Comparison of ENCODE assay signal across 1 cellular context in the genomic region with DNA sequence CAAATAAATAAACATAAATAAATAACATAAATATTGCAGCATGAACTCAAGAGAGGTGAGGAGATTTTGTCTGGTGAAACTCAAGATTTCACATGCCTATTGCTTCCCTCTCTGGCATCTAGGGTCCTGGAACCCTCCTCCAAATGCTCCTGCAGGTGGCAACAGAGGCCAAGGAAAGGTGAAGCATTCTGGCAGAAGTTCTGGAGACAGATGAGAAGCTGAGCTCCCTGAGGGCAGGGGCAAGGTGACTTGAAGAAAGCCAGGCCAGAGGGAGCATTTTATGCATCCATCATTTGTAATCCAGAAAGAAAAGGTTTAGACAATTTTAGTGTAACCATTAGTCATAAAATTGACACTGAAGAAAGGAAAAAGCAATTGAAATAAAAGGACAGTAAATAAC.
TF ChIP-seq lines count a peak whose summit lies in the region.

No MANE protein-coding gene starts in this region.

TF ChIP-seq in GM23338, 12 proteins besides CTCF, POLR2A, EP300 and RAD21:
- TF ChIP-seq, protein P1, sequence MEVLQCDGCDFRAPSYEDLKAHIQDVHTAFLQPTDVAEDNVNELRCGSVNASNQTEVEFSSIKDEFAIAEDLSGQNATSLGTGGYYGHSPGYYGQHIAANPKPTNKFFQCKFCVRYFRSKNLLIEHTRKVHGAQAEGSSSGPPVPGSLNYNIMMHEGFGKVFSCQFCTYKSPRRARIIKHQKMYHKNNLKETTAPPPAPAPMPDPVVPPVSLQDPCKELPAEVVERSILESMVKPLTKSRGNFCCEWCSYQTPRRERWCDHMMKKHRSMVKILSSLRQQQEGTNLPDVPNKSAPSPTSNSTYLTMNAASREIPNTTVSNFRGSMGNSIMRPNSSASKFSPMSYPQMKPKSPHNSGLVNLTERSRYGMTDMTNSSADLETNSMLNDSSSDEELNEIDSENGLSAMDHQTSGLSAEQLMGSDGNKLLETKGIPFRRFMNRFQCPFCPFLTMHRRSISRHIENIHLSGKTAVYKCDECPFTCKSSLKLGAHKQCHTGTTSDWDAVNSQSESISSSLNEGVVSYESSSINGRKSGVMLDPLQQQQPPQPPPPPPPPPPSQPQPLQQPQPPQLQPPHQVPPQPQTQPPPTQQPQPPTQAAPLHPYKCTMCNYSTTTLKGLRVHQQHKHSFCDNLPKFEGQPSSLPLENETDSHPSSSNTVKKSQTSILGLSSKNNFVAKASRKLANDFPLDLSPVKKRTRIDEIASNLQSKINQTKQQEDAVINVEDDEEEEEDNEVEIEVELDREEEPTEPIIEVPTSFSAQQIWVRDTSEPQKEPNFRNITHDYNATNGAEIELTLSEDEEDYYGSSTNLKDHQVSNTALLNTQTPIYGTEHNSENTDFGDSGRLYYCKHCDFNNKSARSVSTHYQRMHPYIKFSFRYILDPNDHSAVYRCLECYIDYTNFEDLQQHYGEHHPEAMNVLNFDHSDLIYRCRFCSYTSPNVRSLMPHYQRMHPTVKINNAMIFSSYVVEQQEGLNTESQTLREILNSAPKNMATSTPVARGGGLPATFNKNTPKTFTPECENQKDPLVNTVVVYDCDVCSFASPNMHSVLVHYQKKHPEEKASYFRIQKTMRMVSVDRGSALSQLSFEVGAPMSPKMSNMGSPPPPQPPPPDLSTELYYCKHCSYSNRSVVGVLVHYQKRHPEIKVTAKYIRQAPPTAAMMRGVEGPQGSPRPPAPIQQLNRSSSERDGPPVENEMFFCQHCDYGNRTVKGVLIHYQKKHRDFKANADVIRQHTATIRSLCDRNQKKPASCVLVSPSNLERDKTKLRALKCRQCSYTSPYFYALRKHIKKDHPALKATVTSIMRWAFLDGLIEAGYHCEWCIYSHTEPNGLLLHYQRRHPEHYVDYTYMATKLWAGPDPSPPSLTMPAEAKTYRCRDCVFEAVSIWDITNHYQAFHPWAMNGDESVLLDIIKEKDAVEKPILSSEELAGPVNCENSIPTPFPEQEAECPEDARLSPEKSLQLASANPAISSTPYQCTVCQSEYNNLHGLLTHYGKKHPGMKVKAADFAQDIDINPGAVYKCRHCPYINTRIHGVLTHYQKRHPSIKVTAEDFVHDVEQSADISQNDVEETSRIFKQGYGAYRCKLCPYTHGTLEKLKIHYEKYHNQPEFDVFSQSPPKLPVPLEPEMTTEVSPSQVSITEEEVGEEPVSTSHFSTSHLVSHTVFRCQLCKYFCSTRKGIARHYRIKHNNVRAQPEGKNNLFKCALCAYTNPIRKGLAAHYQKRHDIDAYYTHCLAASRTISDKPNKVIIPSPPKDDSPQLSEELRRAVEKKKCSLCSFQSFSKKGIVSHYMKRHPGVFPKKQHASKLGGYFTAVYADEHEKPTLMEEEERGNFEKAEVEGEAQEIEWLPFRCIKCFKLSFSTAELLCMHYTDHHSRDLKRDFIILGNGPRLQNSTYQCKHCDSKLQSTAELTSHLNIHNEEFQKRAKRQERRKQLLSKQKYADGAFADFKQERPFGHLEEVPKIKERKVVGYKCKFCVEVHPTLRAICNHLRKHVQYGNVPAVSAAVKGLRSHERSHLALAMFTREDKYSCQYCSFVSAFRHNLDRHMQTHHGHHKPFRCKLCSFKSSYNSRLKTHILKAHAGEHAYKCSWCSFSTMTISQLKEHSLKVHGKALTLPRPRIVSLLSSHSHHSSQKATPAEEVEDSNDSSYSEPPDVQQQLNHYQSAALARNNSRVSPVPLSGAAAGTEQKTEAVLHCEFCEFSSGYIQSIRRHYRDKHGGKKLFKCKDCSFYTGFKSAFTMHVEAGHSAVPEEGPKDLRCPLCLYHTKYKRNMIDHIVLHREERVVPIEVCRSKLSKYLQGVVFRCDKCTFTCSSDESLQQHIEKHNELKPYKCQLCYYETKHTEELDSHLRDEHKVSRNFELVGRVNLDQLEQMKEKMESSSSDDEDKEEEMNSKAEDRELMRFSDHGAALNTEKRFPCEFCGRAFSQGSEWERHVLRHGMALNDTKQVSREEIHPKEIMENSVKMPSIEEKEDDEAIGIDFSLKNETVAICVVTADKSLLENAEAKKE (CRISPR knock-in tag; IDR thresholded peaks at IDR 0.05) = no peak
- TF ChIP-seq JUNB (IDR thresholded peaks at IDR 0.05; ENCODE audit: unreplicated experiment) = no peak
- TF ChIP-seq, protein P2, sequence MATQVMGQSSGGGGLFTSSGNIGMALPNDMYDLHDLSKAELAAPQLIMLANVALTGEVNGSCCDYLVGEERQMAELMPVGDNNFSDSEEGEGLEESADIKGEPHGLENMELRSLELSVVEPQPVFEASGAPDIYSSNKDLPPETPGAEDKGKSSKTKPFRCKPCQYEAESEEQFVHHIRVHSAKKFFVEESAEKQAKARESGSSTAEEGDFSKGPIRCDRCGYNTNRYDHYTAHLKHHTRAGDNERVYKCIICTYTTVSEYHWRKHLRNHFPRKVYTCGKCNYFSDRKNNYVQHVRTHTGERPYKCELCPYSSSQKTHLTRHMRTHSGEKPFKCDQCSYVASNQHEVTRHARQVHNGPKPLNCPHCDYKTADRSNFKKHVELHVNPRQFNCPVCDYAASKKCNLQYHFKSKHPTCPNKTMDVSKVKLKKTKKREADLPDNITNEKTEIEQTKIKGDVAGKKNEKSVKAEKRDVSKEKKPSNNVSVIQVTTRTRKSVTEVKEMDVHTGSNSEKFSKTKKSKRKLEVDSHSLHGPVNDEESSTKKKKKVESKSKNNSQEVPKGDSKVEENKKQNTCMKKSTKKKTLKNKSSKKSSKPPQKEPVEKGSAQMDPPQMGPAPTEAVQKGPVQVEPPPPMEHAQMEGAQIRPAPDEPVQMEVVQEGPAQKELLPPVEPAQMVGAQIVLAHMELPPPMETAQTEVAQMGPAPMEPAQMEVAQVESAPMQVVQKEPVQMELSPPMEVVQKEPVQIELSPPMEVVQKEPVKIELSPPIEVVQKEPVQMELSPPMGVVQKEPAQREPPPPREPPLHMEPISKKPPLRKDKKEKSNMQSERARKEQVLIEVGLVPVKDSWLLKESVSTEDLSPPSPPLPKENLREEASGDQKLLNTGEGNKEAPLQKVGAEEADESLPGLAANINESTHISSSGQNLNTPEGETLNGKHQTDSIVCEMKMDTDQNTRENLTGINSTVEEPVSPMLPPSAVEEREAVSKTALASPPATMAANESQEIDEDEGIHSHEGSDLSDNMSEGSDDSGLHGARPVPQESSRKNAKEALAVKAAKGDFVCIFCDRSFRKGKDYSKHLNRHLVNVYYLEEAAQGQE (IDR thresholded peaks at IDR 0.05; ENCODE audit: unreplicated experiment) = no peak
- TF ChIP-seq NANOG (IDR thresholded peaks at IDR 0.05; ENCODE audit: borderline replicate concordance) = no peak
- no peak for TF ChIP-seq EZH2phosphoT487 (IDR thresholded peaks at IDR 0.05; ENCODE audit: unreplicated experiment)
- TF ChIP-seq STAT1 (IDR thresholded peaks at IDR 0.05; ENCODE audit: unreplicated experiment) = no peak
